Comparison of ENCODE assay signal across 8 cellular contexts in genomic region chr10:63217120-63217605, GRCh38.
DNase-seq lines count a peak whose midpoint lies in the region; ATAC-seq, FAIRE-seq and TF ChIP-seq lines count a peak whose summit lies in the region.

No MANE protein-coding gene starts in this region.

- SMC1A ChIA-PET in GM12878 (lab: Charles Lee; ENCODE audit: uncharacterized antibody, unreplicated experiment), result interaction anchor here (0.7 to 5.7 kb wide), 25 partner anchors 8 to 502 kb away, joined by 3 to 63 read pairs (median 4); no protein-coding TSS in a partner anchor

- no peaks in the 10 kb centered on the region for H3K27me3 Mint-ChIP-seq in immature natural killer cell (ENCODE audit: low read depth in 3 of 3)

- H3K79me2 ChIP-seq in GM12878 (ENCODE audit: control insufficient read depth, insufficient read depth, low read length), result peaks cover 41% of the 10 kb centered on the region

- DNase-seq in D721Med (ENCODE audit: insufficient read length, low spot score) (no peak), NCI-H446 treated with DMSO at 0.1 percent for 48 hours (lab: John Stamatoyannopoulos, UW) (peak; percentile 21), GM12878 (ENCODE audit: low read depth, low spot score) (no peak), immature natural killer cell (peak; percentile 34 to 61 (median 47)), stomach (no peak), lower leg skin (ENCODE audit: low spot score in 2 of 2) (no peak)

- peaks cover 5% of the 10 kb centered on the region; the same call in 1 of the 2 replicates for H3K4me1 ChIP-seq in GM12878 (ENCODE audit: control insufficient read depth, insufficient read depth, low read length)
- peaks cover 7 to 53% (median 25%) of the 10 kb centered on the region in 4 donors for H3K4me1 ChIP-seq in stomach

- H3K9me3 Mint-ChIP-seq in immature natural killer cell, result no peaks in the 10 kb centered on the region

- H3K4me3 ChIP-seq in GM12878 (no peak overlapping the region), stomach (no peak overlapping the region), lower leg skin (ENCODE audit: low read depth, poor library complexity, severe bottlenecking) (no peak overlapping the region)

- TF ChIP-seq CTCF in D721Med (IDR thresholded peaks at IDR 0.05; ENCODE audit: insufficient read depth, missing control alignments) (peak; percentile 67), GM12878 (IDR thresholded peaks at IDR 0.05 in 2 of 3, conservative IDR thresholded peaks at IDR 0.05 in 1 of 3; ENCODE audit: control insufficient read depth in 2 of 3, extremely low read depth in 1 of 3, insufficient read depth in 1 of 3, low read depth in 3 of 3, low read length in 3 of 3) (peak; percentile 43 to 67 (median 47); a peak in 5 of 6 replicates), stomach (IDR thresholded peaks at IDR 0.05) (peak in 5 of 7 experiments; percentile 51 to 73 (median 57)), lower leg skin (IDR thresholded peaks at IDR 0.05) (peak in 1 of 3 donors; percentile 29)

- no peak overlapping the region for H3K4me3 Mint-ChIP-seq in immature natural killer cell

- H3K4me1 Mint-ChIP-seq in immature natural killer cell, result peaks cover 31 to 47% of the 10 kb centered on the region in 2 donors

- 4% methylated on average over 3 of the region's 3 CpGs for WGBS in GM12878 (ENCODE audit: insufficient coverage, insufficient replicate concordance, low lambda C conversion rate, missing lambda C conversion rate)
- WGBS in stomach, 5 donors, result 4 to 10% (median 8%) methylated on average over 3 of the region's 3 CpGs
- WGBS in lower leg skin, 2 donors, result 6 to 8% methylated on average over 3 of the region's 3 CpGs

- no peak overlapping the region; the same call in 1 of the 2 replicates for H3K4me2 ChIP-seq in GM12878 (ENCODE audit: control insufficient read depth, insufficient read depth)

- peak; percentile 76 for TF ChIP-seq RAD21 in GM12878 (IDR thresholded peaks at IDR 0.05; ENCODE audit: insufficient read depth, low read depth, low read length)

- in situ Hi-C loops in GM12878 (cut with MboI), result no loop called here

- CTCF ChIA-PET in GM12878 (lab: Yijun Ruan, JAX), result interaction anchor here (0.6 to 7.8 kb wide), 34 partner anchors 8 to 506 kb away, joined by 3 to 90 read pairs (median 4); partner anchors contain the start of gene JMJD1C

- H3K36me3 ChIP-seq in GM12878 (ENCODE audit: control insufficient read depth in 2 of 2, insufficient read depth in 2 of 2, low read length in 1 of 2) (peaks cover 2 to 15% of the 10 kb centered on the region in 2 experiments; a peak in 3 of 4 replicates), stomach (peaks cover 12 to 40% (median 29%) of the 10 kb centered on the region in 4 donors)

- H3K36me3 Mint-ChIP-seq in immature natural killer cell, result peaks cover 7 to 19% (median 14%) of the 10 kb centered on the region in 3 donors

- POLR2A ChIA-PET in GM12878 (lab: Charles Lee), result interaction anchor here (1.1 kb wide), 1 partner anchor 414 kb away, joined by 3 read pairs; no protein-coding TSS in a partner anchor

- ATAC-seq in GM18870 (IDR thresholded peaks at IDR 0.05; ENCODE audit: unreplicated experiment), result peak; percentile 66
- peak; percentile 69 for ATAC-seq in HG03095 (IDR thresholded peaks at IDR 0.05; ENCODE audit: unreplicated experiment)
- peak; percentile 86 for ATAC-seq in GM12878

- intact Hi-C loops in GM12878 (cut with micrococcal nuclease; ENCODE audit: unreplicated experiment) (loop anchor here (1.0 to 5.0 kb wide), 4 partner anchors 140 to 502 kb away; partner anchors contain the start of gene JMJD1C), stomach (cut with DNase I; ENCODE audit: low total_unique reads) (loop anchor here (10.0 kb wide), 1 partner anchor 508 kb away; no protein-coding TSS in a partner anchor), lower leg skin (cut with DNase I; ENCODE audit: low total_unique reads) (no loop called here)

- TF ChIP-seq POLR2A in GM12878 (IDR thresholded peaks at IDR 0.05; ENCODE audit: low read depth, low read length) (no peak), stomach (IDR thresholded peaks at IDR 0.05) (no peak), lower leg skin (IDR thresholded peaks at IDR 0.05) (no peak)

- RAD21 ChIA-PET in GM12878 (lab: Charles Lee; ENCODE audit: unreplicated experiment), result interaction anchor here (0.6 to 4.8 kb wide), 26 partner anchors 8 to 503 kb away, joined by 3 to 43 read pairs (median 4); partner anchors contain the start of gene JMJD1C

- H3K27ac Mint-ChIP-seq in immature natural killer cell, result peak overlapping the region in 2 of 6 donors; percentile 5 to 64

- TF ChIP-seq EP300 in GM12878 (IDR thresholded peaks at IDR 0.05; ENCODE audit: borderline replicate concordance in 1 of 2, control insufficient read depth in 1 of 2, low read depth in 2 of 2, low read length in 2 of 2), result no peak
- no peak for TF ChIP-seq EP300 in stomach (IDR thresholded peaks at IDR 0.05)

- H3K9ac ChIP-seq in GM12878 (ENCODE audit: control insufficient read depth, insufficient read depth, low read length), result no peak overlapping the region

- H3K27ac ChIP-seq in GM12878 (ENCODE audit: control insufficient read depth, insufficient read depth) (peak overlapping the region; percentile 39; the same call in 1 of the 2 replicates), stomach (peak overlapping the region in 1 of 5 donors; percentile 3)

- no TSS peak for BruUV-seq in GM12878 (replicated peaks; lab: Mats Ljungman, UMichigan)

- H2AFZ ChIP-seq in GM12878 (ENCODE audit: control insufficient read depth, low read depth, low read length), result no peak overlapping the region

- H4K20me1 ChIP-seq in GM12878 (ENCODE audit: control insufficient read depth, insufficient read depth), result no peaks in the 10 kb centered on the region

- no peaks in the 10 kb centered on the region for H3K27me3 ChIP-seq in GM12878 (replicated peaks in 1 of 2; ENCODE audit: control insufficient read depth in 2 of 2, insufficient read depth in 2 of 2, low read length in 1 of 2)
- H3K27me3 ChIP-seq in stomach, result no peaks in the 10 kb centered on the region

- no peak for FAIRE-seq in D721Med (lab: Jason Lieb, UNC)
- no peak for FAIRE-seq in GM12878 (lab: Jason Lieb, UNC)

- H3K9me3 ChIP-seq in GM12878 (replicated peaks; ENCODE audit: control insufficient read depth, insufficient read depth, low read length), result peaks cover 5% of the 10 kb centered on the region; the same call in 2 of the 3 replicates
- no peaks in the 10 kb centered on the region for H3K9me3 ChIP-seq in stomach

TF ChIP-seq in GM12878, 131 proteins besides CTCF, POLR2A, EP300 and RAD21 (continues in another document):
- TF ChIP-seq ZNF384 (IDR thresholded peaks at IDR 0.05; ENCODE audit: borderline replicate concordance, low read depth, low read length), result peak; percentile 83
- no peak for TF ChIP-seq PRDM15 (CRISPR knock-in tag; IDR thresholded peaks at IDR 0.05)
- TF ChIP-seq RB1 (IDR thresholded peaks at IDR 0.05; ENCODE audit: borderline replicate concordance), result 0 out of 2 replicates have a peak, but pooled peaks have one; percentile 26
- TF ChIP-seq REST (IDR thresholded peaks at IDR 0.05; ENCODE audit: low read depth, low read length), result no peak
- TF ChIP-seq RUNX3 (IDR thresholded peaks at IDR 0.05; ENCODE audit: low read length), result peak; percentile 31; the same call in 1 of the 2 replicates

Comparison
In these comparisons a context has a peak if more than half of its experiments do, and no peak if none do; other contexts are left out.
1. DNase-seq: peak in NCI-H446 treated with DMSO at 0.1 percent for 48 hours (single experiment) and immature natural killer cell (3 of 3); none in D721Med (single experiment), GM12878 (single experiment), stomach (single experiment) and lower leg skin (0 of 2).
2. Peak in every context shown above with its lines, with median percentiles within 50 percentile points of each other: ATAC-seq.